In genomic region chr3:188153949-188154757, GRCh38 we compare ENCODE assay signal across 8 cellular contexts. TPM values are rescaled to one million over a fixed set of nuclear protein-coding genes. Genes with fewer than 3 reads are reported as not detected.
DNase-seq lines count a peak whose midpoint lies in the region; FAIRE-seq and TF ChIP-seq lines count a peak whose summit lies in the region.

TSS of gene LPP (plus strand) at chr3:188154157. CDS start at chr3:188406121, 251,964 bp downstream.

- no peaks in the 10 kb centered on the region for H3K36me3 ChIP-seq in GM23248 (ENCODE audit: low read depth)
- H3K36me3 ChIP-seq in WERI-Rb-1 = no peaks in the 10 kb centered on the region
- no peaks in the 10 kb centered on the region for H3K36me3 ChIP-seq in breast epithelium
- H3K36me3 ChIP-seq in small intestine (ENCODE audit: control insufficient read depth in 2 of 2, insufficient read depth in 2 of 2, low read length in 2 of 2) = no peaks in the 10 kb centered on the region

- TF ChIP-seq POLR2A in breast epithelium (IDR thresholded peaks at IDR 0.05) = no peak

- peak within 1 kb of the TSS; percentile 73 for H2AFZ ChIP-seq in GM23248

- H3K4me1 ChIP-seq in GM23248 (ENCODE audit: insufficient read depth) (peaks cover 23% of the 10 kb centered on the region), breast epithelium (peaks cover under 1 to 14% of the 10 kb centered on the region in 2 donors), small intestine (ENCODE audit: control insufficient read depth in 2 of 2, insufficient read depth in 1 of 2, low read depth in 1 of 2, low read length in 1 of 2) (peaks cover 14 to 16% of the 10 kb centered on the region in 2 donors)

- peaks cover 3% of the 10 kb centered on the region; the same call in 1 of the 2 replicates for H4K20me1 ChIP-seq in GM23248 (ENCODE audit: insufficient read depth)

- WGBS in GM23248 (ENCODE audit: low coverage in 1 of 2, low lambda C conversion rate in 2 of 2, missing lambda C conversion rate in 2 of 2), 2 experiments = 0% methylated on average over 32 to 55 of the region's 75 CpGs
- WGBS in small intestine, 3 donors = 0 to 1% (median 0%) methylated on average over 37 to 72 of the region's 75 CpGs

- H3K9ac ChIP-seq in GM23248 = peak within 1 kb of the TSS; percentile 96

- H3K4me3 ChIP-seq in GM23248 = peak within 1 kb of the TSS; percentile 92
- H3K4me3 ChIP-seq in LNCaP clone FGC (ENCODE audit: low read depth, low read length) = peak within 1 kb of the TSS; percentile 60
- peak within 1 kb of the TSS; percentile 66 for H3K4me3 ChIP-seq in WERI-Rb-1 (ENCODE audit: low read depth, low read length)
- H3K4me3 ChIP-seq in breast epithelium = peak within 1 kb of the TSS; percentile 72 to 90 (median 77)
- peak within 1 kb of the TSS; percentile 73 to 75 for H3K4me3 ChIP-seq in small intestine (ENCODE audit: low read depth in 1 of 2, low read length in 2 of 2)

- H3K27ac ChIP-seq in GM23248 (peak within 1 kb of the TSS; percentile 97), WERI-Rb-1 (peak within 1 kb of the TSS; percentile 79), breast epithelium (peak within 1 kb of the TSS; percentile 97 to 98), small intestine (ENCODE audit: low read depth in 1 of 2, low read length in 1 of 2) (peak within 1 kb of the TSS; percentile 92 to 97)

- peaks cover 60% of the 10 kb centered on the region for H3K79me2 ChIP-seq in GM23248 (ENCODE audit: insufficient read depth)

- TF ChIP-seq CTCF in LNCaP clone FGC (IDR thresholded peaks at IDR 0.05; ENCODE audit: control insufficient read depth, extremely low read depth, insufficient read depth) = no peak
- TF ChIP-seq CTCF in WERI-Rb-1 (IDR thresholded peaks at IDR 0.05; ENCODE audit: low read depth, low read length) = no peak
- no peak for TF ChIP-seq CTCF in breast epithelium (IDR thresholded peaks at IDR 0.05)

- H3K27me3 ChIP-seq in GM23248 (replicated peaks; ENCODE audit: insufficient read depth) (no peaks in the 10 kb centered on the region), WERI-Rb-1 (ENCODE audit: insufficient read depth, low read depth, severe bottlenecking) (no peaks in the 10 kb centered on the region), breast epithelium (no peaks in the 10 kb centered on the region), small intestine (ENCODE audit: control insufficient read depth in 2 of 2, insufficient read depth in 2 of 2, low read length in 2 of 2) (no peaks in the 10 kb centered on the region)

- intact Hi-C loops in breast epithelium (cut with DNase I; ENCODE audit: low total_unique reads) = loop anchor here (10.0 kb wide), 2 partner anchors 121 to 409 kb away; partner anchors contain the start of gene BCL6

- FAIRE-seq in small intestine (lab: Jason Lieb, UNC) = no peak

- DNase-seq in G401 (ENCODE audit: low spot score) = peak; percentile 34
- DNase-seq in GM23248 = peak; percentile 90
- DNase-seq in LNCaP clone FGC (ENCODE audit: low read depth) = no peak
- DNase-seq in WERI-Rb-1 = peak; percentile 78
- peak in 1 of 2 donors; percentile 85 for DNase-seq in breast epithelium (ENCODE audit: low spot score in 2 of 2)
- peak; percentile 91 for DNase-seq in iPS-NIHi11 (ENCODE audit: low spot score)
- peak; percentile 73 for DNase-seq in small intestine
- DNase-seq in KG1 (lab: John Stamatoyannopoulos, UW) = no peak

- H3K9me3 ChIP-seq in GM23248 (ENCODE audit: low read depth) (no peaks in the 10 kb centered on the region), WERI-Rb-1 (ENCODE audit: severe bottlenecking) (no peaks in the 10 kb centered on the region), breast epithelium (no peaks in the 10 kb centered on the region), small intestine (ENCODE audit: control insufficient read depth, low read depth) (no peaks in the 10 kb centered on the region)

- H3K9me2 ChIP-seq in GM23248 (ENCODE audit: insufficient read depth) = no peaks in the 10 kb centered on the region

- H3F3A ChIP-seq in GM23248 (ENCODE audit: insufficient read depth) = peaks cover 22% of the 10 kb centered on the region; the same call in 1 of the 2 replicates

- peak within 1 kb of the TSS; percentile 100 for H3K4me2 ChIP-seq in GM23248 (ENCODE audit: unreplicated experiment)

- in situ Hi-C loops in G401 (cut with HindIII; ENCODE audit: low sequenced_read_pairs) (no loop called here), GM23248 (cut with MboI) (no loop called here)

RNA-seq across cellular contexts. Expression of gene LPP, which starts in this region (rescaled TPM):
- total RNA-seq in G401 (2014; rRNA removed; shearing (Covaris generic)) = 6.4 and 12.6 TPM in 2 replicates
- total RNA-seq in GM23248 (2014; rRNA removed; shearing (Covaris generic)) = 42.8 and 47.8 TPM in 2 replicates
- 53.0 and 61.7 TPM in 2 replicates for polyA plus RNA-seq in GM23248 (2016; fragmentation: Nextera tagmentation; extraction: Ambion mirVana)
- 100 to 1,000 TPM; 135 to 183 (median 147) TPM for total RNA-seq in breast epithelium
- polyA plus RNA-seq in small intestine = 10 to 100 TPM in 1 of 3 donors, 1 to 10 TPM in 2; 5.4 to 19.3 (median 5.6) TPM

Comparison
In these comparisons a context has a peak if more than half of its experiments do, and no peak if none do; other contexts are left out.
1. DNase-seq: peak in G401 (single experiment), GM23248 (single experiment), WERI-Rb-1 (single experiment), iPS-NIHi11 (single experiment) and small intestine (single experiment); none in LNCaP clone FGC (single experiment) and KG1 (single experiment).
2. Peak in every context shown above with its lines, with median percentiles within 50 percentile points of each other: H3K27ac ChIP-seq and H3K4me3 ChIP-seq.